ENCODE assay signal across 29 cellular contexts in the genomic region with DNA sequence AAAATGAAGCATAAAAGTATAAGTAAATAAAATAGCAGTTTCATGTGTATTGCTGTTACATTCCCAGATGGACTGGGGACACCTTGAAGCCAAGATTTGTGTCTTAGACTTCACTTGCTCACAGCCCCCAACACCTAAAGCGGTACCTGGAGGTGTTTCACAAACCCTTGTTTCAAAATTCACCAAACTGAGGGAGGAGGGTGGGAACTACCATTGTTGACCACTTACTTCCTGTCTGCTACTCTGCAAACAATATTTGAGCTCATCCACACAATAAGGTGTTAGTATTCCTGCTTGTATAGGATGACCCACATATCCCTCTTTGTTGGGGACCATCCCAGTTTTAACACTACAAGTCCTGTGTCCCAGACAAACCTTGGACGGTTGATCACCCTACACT.
"Had no signal": no experiment of that assay in that cellular context is flagged by ENCODE, and none has a peak within 500 bp of the region (broad histone marks: within the 10 kb centered on the region; RNA-seq: fewer than 3 reads in every experiment).

No MANE protein-coding gene starts in this region.

- H3K27ac ChIP-seq: heart right ventricle, left lung, lower lobe of right lung, pancreas, prostate gland, skin epidermis, stomach, testis, thyroid gland, transverse colon, upper lobe of left lung had no signal

- H3K9me3 Mint-ChIP-seq: naive thymus-derived CD8-positive, alpha-beta T cell; neural crest cell had no signal

- H3K4me3 Mint-ChIP-seq: naive thymus-derived CD8-positive, alpha-beta T cell; neural crest cell; stimulated activated naive B cell treated with anti-CD40 and anti-IgM and Interleukin-4, amounts not matched to agents 10 μg/mL and 1 μg/mL and 100 μg/mL, for 72 hours had no signal

- H3K36me3 Mint-ChIP-seq: naive thymus-derived CD8-positive, alpha-beta T cell; stimulated activated naive B cell treated with anti-CD40 and anti-IgM and Interleukin-4, amounts not matched to agents 10 μg/mL and 1 μg/mL and 100 μg/mL, for 72 hours had no signal

- H3K27ac Mint-ChIP-seq: naive thymus-derived CD8-positive, alpha-beta T cell; stimulated activated naive B cell treated with anti-CD40 and anti-IgM and Interleukin-4, amounts not matched to agents 10 μg/mL and 1 μg/mL and 100 μg/mL, for 72 hours had no signal

- H3K4me3 ChIP-seq: heart right ventricle, left lung, lower lobe of right lung, pancreas, prostate gland, skin epidermis, stomach, testis, thyroid gland, transverse colon, upper lobe of left lung had no signal

- H3K4me1 ChIP-seq: left lung, lower lobe of right lung, pancreas, prostate gland, stomach, testis, thyroid gland, transverse colon, upper lobe of left lung had no signal

- DNase-seq: heart right ventricle; hippocampal formation; kidney; left colon; left lung; lower lobe of right lung; mammary epithelial cell; mesenchymal stem cell; naive thymus-derived CD8-positive, alpha-beta T cell; nucleus accumbens; pancreas; posterior cingulate gyrus; retina; right cardiac atrium; stimulated activated CD4-positive, alpha-beta T cell treated with anti-CD3 and anti-CD28 coated beads, Interleukin-12 subunit alpha, Interleukin-12 subunit beta, amount 100 ng/mL, for 4 hours; stimulated activated CD4-positive, alpha-beta T cell treated with anti-CD3 and anti-CD28 coated beads, Interleukin-15, amount 100 ng/mL, for 24 hours; stimulated activated CD4-positive, alpha-beta T cell treated with anti-CD3 and anti-CD28 coated beads, Interleukin-2, amount 100 ng/mL, for 24 hours; stimulated activated CD4-positive, alpha-beta T cell treated with anti-CD3 and anti-CD28 coated beads, Interleukin-4, amount 100 ng/mL, for 1 hour; stimulated activated naive B cell treated with anti-CD40 and anti-IgM and Interleukin-4, amounts not matched to agents 10 μg/mL and 1 μg/mL and 100 μg/mL, for 72 hours; stimulated activated naive CD8-positive, alpha-beta T cell treated with anti-CD3 and anti-CD28 coated beads, Interleukin-15, Interleukin-2, amounts not matched to agents 100 U/mL and 50 U/mL, for 24 hours; stomach; testis; thyroid gland; transverse colon; upper lobe of left lung had no signal

- H3K9me3 ChIP-seq: heart right ventricle, left lung, lower lobe of right lung, pancreas, prostate gland, stomach, testis, thyroid gland, transverse colon, upper lobe of left lung had no signal

- H3K36me3 ChIP-seq: heart right ventricle, left lung, lower lobe of right lung, pancreas, prostate gland, stomach, thyroid gland, transverse colon, upper lobe of left lung had no signal

- ATAC-seq: heart right ventricle; left colon; left lung; lower lobe of right lung; naive thymus-derived CD8-positive, alpha-beta T cell; pancreas; right cardiac atrium; sciatic nerve; stimulated activated naive B cell treated with anti-CD40 and anti-IgM and Interleukin-4, amounts not matched to agents 10 μg/mL and 1 μg/mL and 100 μg/mL, for 72 hours; stimulated activated naive CD8-positive, alpha-beta T cell treated with anti-CD3 and anti-CD28 coated beads, Interleukin-15, Interleukin-2, amounts not matched to agents 100 U/mL and 50 U/mL, for 24 hours had no signal

- H3K4me1 Mint-ChIP-seq: neural crest cell; stimulated activated naive B cell treated with anti-CD40 and anti-IgM and Interleukin-4, amounts not matched to agents 10 μg/mL and 1 μg/mL and 100 μg/mL, for 72 hours had no signal

- H3K27me3 ChIP-seq: heart right ventricle, left lung, pancreas, testis, thyroid gland, transverse colon, upper lobe of left lung had no signal
